8 cellular contexts compared by ENCODE assay signal in genomic region chr20:31605031-31605901, GRCh38. TPM values are rescaled to one million over a fixed set of nuclear protein-coding genes. Genes with fewer than 3 reads are reported as not detected.
DNase-seq lines count a peak whose midpoint lies in the region; ATAC-seq and TF ChIP-seq lines count a peak whose summit lies in the region.

Gene ID1 (plus strand): TSS chr20:31605289. CDS start chr20:31605388, 99 bp downstream.

- peak; percentile 99 to 100 for TF ChIP-seq POLR2A in Peyer's patch (IDR thresholded peaks at IDR 0.05)

- peak within 1 kb of the TSS; percentile 100 for H3K27ac ChIP-seq in GM23248
- H3K27ac ChIP-seq in Karpas-422 (ENCODE audit: low read length): no peak within 1 kb of the TSS
- H3K27ac ChIP-seq in Peyer's patch: peak within 1 kb of the TSS; percentile 72 to 99 (median 89)
- H3K27ac ChIP-seq in esophagus (ENCODE audit: low read depth in 2 of 2, low read length in 1 of 2): peak within 1 kb of the TSS; percentile 87 to 98
- H3K27ac ChIP-seq in muscle layer of colon (ENCODE audit: low read depth, low read length): peak within 1 kb of the TSS; percentile 85

- H3K9ac ChIP-seq in GM23248 (peak within 1 kb of the TSS; percentile 100), Karpas-422 (ENCODE audit: low read length) (peak within 1 kb of the TSS; percentile 54), muscle layer of colon (ENCODE audit: low read length) (peak within 1 kb of the TSS; percentile 86)

- peaks cover 47% of the 10 kb centered on the region for H3K27me3 Mint-ChIP-seq in activated T-cell treated with anti-CD3 and anti-CD28 coated beads, Interleukin-2, amount 50 U/mL, for 72 hours (ENCODE audit: low read depth)

- peaks cover 66% of the 10 kb centered on the region for H3F3A ChIP-seq in GM23248 (ENCODE audit: insufficient read depth)

- 1% methylated on average over 72 to 73 of the region's 74 CpGs for WGBS in GM23248 (ENCODE audit: low coverage in 1 of 2, low lambda C conversion rate in 2 of 2, missing lambda C conversion rate in 2 of 2), 2 experiments
- 0% methylated on average over 74 of the region's 74 CpGs for WGBS in esophagus, 2 donors

- no peaks in the 10 kb centered on the region for H3K9me3 Mint-ChIP-seq in activated T-cell treated with anti-CD3 and anti-CD28 coated beads, Interleukin-2, amount 50 U/mL, for 72 hours

- no peaks in the 10 kb centered on the region for H3K27me3 ChIP-seq in GM23248 (replicated peaks; ENCODE audit: insufficient read depth)
- no peaks in the 10 kb centered on the region for H3K27me3 ChIP-seq in Karpas-422 (ENCODE audit: low read length)
- no peaks in the 10 kb centered on the region for H3K27me3 ChIP-seq in Peyer's patch
- H3K27me3 ChIP-seq in esophagus (ENCODE audit: control insufficient read depth in 1 of 2, insufficient read depth in 2 of 2, low read length in 2 of 2): no peaks in the 10 kb centered on the region
- H3K27me3 ChIP-seq in muscle layer of colon (ENCODE audit: control insufficient read depth in 1 of 2, insufficient read depth in 2 of 2, low read length in 2 of 2): no peaks in the 10 kb centered on the region

- peaks cover 23% of the 10 kb centered on the region for H3K79me2 ChIP-seq in GM23248 (ENCODE audit: insufficient read depth)
- H3K79me2 ChIP-seq in Karpas-422 (ENCODE audit: low read length): no peaks in the 10 kb centered on the region

- peaks cover 40% of the 10 kb centered on the region for H3K4me1 Mint-ChIP-seq in activated T-cell treated with anti-CD3 and anti-CD28 coated beads, Interleukin-2, amount 50 U/mL, for 72 hours (ENCODE audit: low read depth)

- H3K9me3 ChIP-seq in GM23248 (ENCODE audit: low read depth) (no peaks in the 10 kb centered on the region), Karpas-422 (ENCODE audit: low read length) (no peaks in the 10 kb centered on the region), Peyer's patch (no peaks in the 10 kb centered on the region), esophagus (ENCODE audit: control insufficient read depth in 2 of 2, insufficient read depth in 1 of 2, low read depth in 1 of 2, low read length in 1 of 2) (no peaks in the 10 kb centered on the region), muscle layer of colon (ENCODE audit: low read length) (no peaks in the 10 kb centered on the region)

- peak within 1 kb of the TSS; percentile 98 for H3K4me3 ChIP-seq in GM23248
- peak within 1 kb of the TSS; percentile 79 for H3K4me3 ChIP-seq in Karpas-422 (ENCODE audit: low read length)
- peak within 1 kb of the TSS; percentile 67 to 95 (median 70) for H3K4me3 ChIP-seq in Peyer's patch
- peak within 1 kb of the TSS; percentile 81 to 83 for H3K4me3 ChIP-seq in esophagus (ENCODE audit: low read depth in 1 of 2, low read length in 2 of 2)
- H3K4me3 ChIP-seq in muscle layer of colon (ENCODE audit: low read depth in 1 of 2, low read length in 2 of 2): peak within 1 kb of the TSS; percentile 79 to 83

- H4K20me1 ChIP-seq in GM23248 (ENCODE audit: insufficient read depth) (no peaks in the 10 kb centered on the region), Karpas-422 (ENCODE audit: insufficient read depth, low read depth, low read length) (no peaks in the 10 kb centered on the region; the same call in 1 of the 2 replicates)

- H3K4me3 Mint-ChIP-seq in activated T-cell treated with anti-CD3 and anti-CD28 coated beads, Interleukin-2, amount 50 U/mL, for 72 hours: peak within 1 kb of the TSS; percentile 91 to 99

- in situ Hi-C loops in GM23248 (cut with MboI): no loop called here

- DNase-seq in DMS79 (lab: John Stamatoyannopoulos, UW) (peak; percentile 97), GM23248 (peak; percentile 98), Karpas-422 (peak; percentile 94), Peyer's patch (peak; percentile 91 to 98 (median 97))
- peak; percentile 90 to 91 for DNase-seq in activated T-cell treated with anti-CD3 and anti-CD28 coated beads, Interleukin-2, amount 50 U/mL, for 72 hours
- peak; percentile 93 for DNase-seq in stimulated activated CD8-positive, alpha-beta memory T cell treated with anti-CD3 and anti-CD28 coated beads, Interleukin-4, amount 100 ng/mL, for 48 hours

- TF ChIP-seq CTCF in Peyer's patch (IDR thresholded peaks at IDR 0.05): peak in 1 of 6 experiments; percentile 14

- H2AFZ ChIP-seq in GM23248: no peak within 1 kb of the TSS
- peak within 1 kb of the TSS; percentile 99 for H2AFZ ChIP-seq in Karpas-422 (ENCODE audit: low read length)

- peaks cover 0 to 4% of the 10 kb centered on the region in 2 donors for H3K36me3 Mint-ChIP-seq in activated T-cell treated with anti-CD3 and anti-CD28 coated beads, Interleukin-2, amount 50 U/mL, for 72 hours (ENCODE audit: insufficient read depth in 2 of 2)

- peak within 1 kb of the TSS; percentile 29 for H3K27ac Mint-ChIP-seq in activated T-cell treated with anti-CD3 and anti-CD28 coated beads, Interleukin-2, amount 50 U/mL, for 72 hours

- H3K36me3 ChIP-seq in GM23248 (ENCODE audit: low read depth): peaks cover 4% of the 10 kb centered on the region; the same call in 1 of the 2 replicates
- no peaks in the 10 kb centered on the region for H3K36me3 ChIP-seq in Karpas-422 (ENCODE audit: insufficient read depth, low read length)
- H3K36me3 ChIP-seq in Peyer's patch: no peaks in the 10 kb centered on the region
- H3K36me3 ChIP-seq in esophagus (ENCODE audit: control insufficient read depth in 2 of 2, insufficient read depth in 2 of 2, low read length in 1 of 2): no peaks in the 10 kb centered on the region
- no peaks in the 10 kb centered on the region for H3K36me3 ChIP-seq in muscle layer of colon (ENCODE audit: insufficient read depth, low read length)

- ATAC-seq in activated T-cell treated with anti-CD3 and anti-CD28 coated beads, Interleukin-2, amount 50 U/mL, for 72 hours (replicated peaks in 1 of 2): peak; percentile 84

- peak within 1 kb of the TSS; percentile 98 for H3K4me2 ChIP-seq in GM23248 (ENCODE audit: unreplicated experiment)
- peak within 1 kb of the TSS; percentile 98 for H3K4me2 ChIP-seq in Karpas-422 (ENCODE audit: low read depth, low read length, poor library complexity, severe bottlenecking)

- peaks cover 35% of the 10 kb centered on the region for H3K4me1 ChIP-seq in GM23248 (ENCODE audit: insufficient read depth)
- peaks cover 19% of the 10 kb centered on the region for H3K4me1 ChIP-seq in Karpas-422 (ENCODE audit: low read length)
- peaks cover 0 to 24% (median 8%) of the 10 kb centered on the region in 4 donors for H3K4me1 ChIP-seq in Peyer's patch
- H3K4me1 ChIP-seq in esophagus (ENCODE audit: control insufficient read depth in 2 of 2, insufficient read depth in 2 of 2, low read length in 1 of 2): peaks cover 0 to 6% of the 10 kb centered on the region in 2 donors
- H3K4me1 ChIP-seq in muscle layer of colon (ENCODE audit: insufficient read depth, low read length): peaks cover 20% of the 10 kb centered on the region

- no peaks in the 10 kb centered on the region for H3K9me2 ChIP-seq in GM23248 (ENCODE audit: insufficient read depth)
- no peaks in the 10 kb centered on the region for H3K9me2 ChIP-seq in Karpas-422 (replicated peaks; ENCODE audit: insufficient read depth, low read length)

RNA-seq across cellular contexts. Expression of gene ID1, which starts in this region (rescaled TPM):
- 583 and 780 TPM in 2 replicates for total RNA-seq in GM23248 (2014; rRNA removed; shearing (Covaris generic))
- polyA plus RNA-seq in GM23248 (2016; fragmentation: Nextera tagmentation; extraction: Ambion mirVana) (248 TPM in 2 replicates), esophagus (100 to 1,000 TPM; 158 to 489 TPM)
- total RNA-seq in Karpas-422 (2014; rRNA removed; shearing (Covaris generic); ENCODE audit: low replicate concordance): 5.0 TPM in 1 of 2 replicates, not detected in the other
- 100 to 1,000 TPM; 408 to 760 (median 570) TPM for total RNA-seq in Peyer's patch
- total RNA-seq in activated T-cell treated with anti-CD3 and anti-CD28 coated beads, Interleukin-2, amount 50 U/mL, for 72 hours: 1 to 10 TPM in 1 of 2 donors, under 1 TPM in 1; 0.84 to 2.0 TPM

Comparison
In these comparisons a context has a peak if more than half of its experiments do, and no peak if none do; other contexts are left out.
1. RNA of gene ID1 (total RNA-seq): 583 to 780 TPM in GM23248 and 408 to 760 TPM in Peyer's patch; 5.0 TPM in Karpas-422 and 0.84 to 2.0 TPM in activated T-cell treated with anti-CD3 and anti-CD28 coated beads, Interleukin-2, amount 50 U/mL, for 72 hours; every median in the first group is over 10 times any median in the second.
2. Peak in every context shown above with its lines, with median percentiles within 50 percentile points of each other: DNase-seq, H3K4me3 ChIP-seq and H3K9ac ChIP-seq.